Comparison of ENCODE assay signal across 8 cellular contexts in genomic region chr17:78351449-78352006, GRCh38. TPM values are rescaled to one million over a fixed set of nuclear protein-coding genes. Genes with fewer than 3 reads are reported as not detected.
DNase-seq lines count a peak whose midpoint lies in the region; ATAC-seq and TF ChIP-seq lines count a peak whose summit lies in the region.

No MANE protein-coding gene starts in this region.

- H3K4me2 ChIP-seq in neural cell (ENCODE audit: low read length) = no peak overlapping the region

- peak overlapping the region; percentile 18 for H3K9ac ChIP-seq in neural cell (ENCODE audit: low read length)

- H3K4me1 Mint-ChIP-seq in T-cell = peaks cover 75 to 83% (median 81%) of the 10 kb centered on the region in 3 donors

- no peaks in the 10 kb centered on the region for H3K9me3 Mint-ChIP-seq in T-cell

- H3K27me3 ChIP-seq in neural cell (ENCODE audit: insufficient read depth, low read depth, low read length) = no peaks in the 10 kb centered on the region

- no peaks in the 10 kb centered on the region for H3K36me3 Mint-ChIP-seq in T-cell

- CTCF ChIA-PET in T-cell (lab: Charles Lee) = interaction anchor here in 1 of 2 donors (0.5 kb wide), 1 partner anchor 12 kb away, joined by 3 read pairs; no protein-coding TSS in a partner anchor

- POLR2A ChIA-PET in T-cell (lab: Charles Lee) = interaction anchor here in 1 of 2 donors (0.6 kb wide), 1 partner anchor 652 kb away, joined by 6 read pairs; no protein-coding TSS in a partner anchor

- in situ Hi-C loops in G401 (cut with HindIII; ENCODE audit: low sequenced_read_pairs) = no loop called here

- DNase-seq in G401 (ENCODE audit: low spot score) (peak; percentile 53), T-cell (no peak), foreskin fibroblast (peak; percentile 99), T-helper 9 cell (no peak), cortex of kidney (lab: John Stamatoyannopoulos, UW) (no peak), SKM-1 treated with dmso at 0.1 percent for 144 hours (lab: John Stamatoyannopoulos, UW; ENCODE audit: unreplicated experiment) (no peak)

- H3K79me2 ChIP-seq in neural cell (replicated peaks; ENCODE audit: insufficient read depth, low read length) = no peaks in the 10 kb centered on the region

- no peak for TF ChIP-seq EP300 in neural cell (conservative IDR thresholded peaks at IDR 0.05; ENCODE audit: poor library complexity, severe bottlenecking)

- no peaks in the 10 kb centered on the region for H4K20me1 ChIP-seq in neural cell (ENCODE audit: insufficient read depth)

- TF ChIP-seq CTCF in foreskin fibroblast (IDR thresholded peaks at IDR 0.05; ENCODE audit: low read depth, low read length) (no peak), neural cell (IDR thresholded peaks at IDR 0.05; ENCODE audit: poor library complexity, severe bottlenecking) (no peak)

- H3K4me3 ChIP-seq in foreskin fibroblast (ENCODE audit: low read depth in 1 of 2, low read length in 2 of 2) (peak overlapping the region in 1 of 2 donors; percentile 23), neural cell (ENCODE audit: low read length) (no peak overlapping the region)

- no peaks in the 10 kb centered on the region for H3F3A ChIP-seq in neural cell (ENCODE audit: insufficient read depth, low read length, poor library complexity, severe bottlenecking)

- no peak for TF ChIP-seq RAD21 in neural cell (conservative IDR thresholded peaks at IDR 0.05)

- ATAC-seq in T-cell (replicated peaks in 1 of 4) = no peak
- ATAC-seq in HG03175 (IDR thresholded peaks at IDR 0.05; ENCODE audit: unreplicated experiment) = no peak

- no peaks in the 10 kb centered on the region for H3K27me3 Mint-ChIP-seq in T-cell

- H3K9me2 ChIP-seq in neural cell (ENCODE audit: insufficient read depth, low read length) = no peaks in the 10 kb centered on the region

- H3K4me3 Mint-ChIP-seq in T-cell = peak overlapping the region in 2 of 3 donors; percentile 41 to 67

- no peak overlapping the region for H3K27ac ChIP-seq in neural cell (ENCODE audit: low read length)

- H2AFZ ChIP-seq in neural cell (ENCODE audit: low read depth, low read length) = peak overlapping the region; percentile 19

- no peaks in the 10 kb centered on the region for H3K9me3 ChIP-seq in neural cell (ENCODE audit: low read length)

- H3K27ac Mint-ChIP-seq in T-cell = peak overlapping the region in 1 of 2 donors; percentile 16

- H3K36me3 ChIP-seq in neural cell (ENCODE audit: insufficient read depth, low read length) = no peaks in the 10 kb centered on the region

TF ChIP-seq in neural cell, 6 proteins besides CTCF, POLR2A, EP300 and RAD21:
- no peak for TF ChIP-seq SMC3 (conservative IDR thresholded peaks at IDR 0.05; ENCODE audit: poor library complexity)
- TF ChIP-seq, protein P1, sequence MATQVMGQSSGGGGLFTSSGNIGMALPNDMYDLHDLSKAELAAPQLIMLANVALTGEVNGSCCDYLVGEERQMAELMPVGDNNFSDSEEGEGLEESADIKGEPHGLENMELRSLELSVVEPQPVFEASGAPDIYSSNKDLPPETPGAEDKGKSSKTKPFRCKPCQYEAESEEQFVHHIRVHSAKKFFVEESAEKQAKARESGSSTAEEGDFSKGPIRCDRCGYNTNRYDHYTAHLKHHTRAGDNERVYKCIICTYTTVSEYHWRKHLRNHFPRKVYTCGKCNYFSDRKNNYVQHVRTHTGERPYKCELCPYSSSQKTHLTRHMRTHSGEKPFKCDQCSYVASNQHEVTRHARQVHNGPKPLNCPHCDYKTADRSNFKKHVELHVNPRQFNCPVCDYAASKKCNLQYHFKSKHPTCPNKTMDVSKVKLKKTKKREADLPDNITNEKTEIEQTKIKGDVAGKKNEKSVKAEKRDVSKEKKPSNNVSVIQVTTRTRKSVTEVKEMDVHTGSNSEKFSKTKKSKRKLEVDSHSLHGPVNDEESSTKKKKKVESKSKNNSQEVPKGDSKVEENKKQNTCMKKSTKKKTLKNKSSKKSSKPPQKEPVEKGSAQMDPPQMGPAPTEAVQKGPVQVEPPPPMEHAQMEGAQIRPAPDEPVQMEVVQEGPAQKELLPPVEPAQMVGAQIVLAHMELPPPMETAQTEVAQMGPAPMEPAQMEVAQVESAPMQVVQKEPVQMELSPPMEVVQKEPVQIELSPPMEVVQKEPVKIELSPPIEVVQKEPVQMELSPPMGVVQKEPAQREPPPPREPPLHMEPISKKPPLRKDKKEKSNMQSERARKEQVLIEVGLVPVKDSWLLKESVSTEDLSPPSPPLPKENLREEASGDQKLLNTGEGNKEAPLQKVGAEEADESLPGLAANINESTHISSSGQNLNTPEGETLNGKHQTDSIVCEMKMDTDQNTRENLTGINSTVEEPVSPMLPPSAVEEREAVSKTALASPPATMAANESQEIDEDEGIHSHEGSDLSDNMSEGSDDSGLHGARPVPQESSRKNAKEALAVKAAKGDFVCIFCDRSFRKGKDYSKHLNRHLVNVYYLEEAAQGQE (IDR thresholded peaks at IDR 0.05; ENCODE audit: borderline replicate concordance) = peak; percentile 80

RNA-seq across cellular contexts. Expression of gene SOCS3, which starts 8.3 kb away (rescaled TPM):
- 72.7 and 90.1 TPM in 2 replicates for total RNA-seq in G401 (2014; rRNA removed; shearing (Covaris generic))
- 100 to 1,000 TPM in 2 of 5 donors, 10 to 100 TPM in 3; 14.2 to 248 (median 19.9) TPM for total RNA-seq in T-cell
- polyA plus RNA-seq in neural cell = 5.4 and 7.1 TPM in 2 replicates
- polyA minus RNA-seq in neural cell = 14.9 and 17.3 TPM in 2 replicates

RNA-seq across cellular contexts. Expression of gene PGS1, which starts 26.9 kb away (rescaled TPM):
- total RNA-seq in G401 (2014; rRNA removed; shearing (Covaris generic)) = 16.3 and 43.0 TPM in 2 replicates
- total RNA-seq in T-cell = 10 to 100 TPM; 60.5 to 87.2 (median 78.9) TPM
- polyA plus RNA-seq in neural cell = 65.7 and 81.8 TPM in 2 replicates
- polyA minus RNA-seq in neural cell = 61.6 and 64.1 TPM in 2 replicates

Comparison
In these comparisons a context has a peak if more than half of its experiments do, and no peak if none do; other contexts are left out.
1. DNase-seq: peak in G401 (single experiment) and foreskin fibroblast (2 of 2); none in T-cell (0 of 34), T-helper 9 cell (single experiment), cortex of kidney (single experiment) and SKM-1 treated with dmso at 0.1 percent for 144 hours (single experiment).